ENCODE assay signal across 17 cellular contexts in the genomic region with DNA sequence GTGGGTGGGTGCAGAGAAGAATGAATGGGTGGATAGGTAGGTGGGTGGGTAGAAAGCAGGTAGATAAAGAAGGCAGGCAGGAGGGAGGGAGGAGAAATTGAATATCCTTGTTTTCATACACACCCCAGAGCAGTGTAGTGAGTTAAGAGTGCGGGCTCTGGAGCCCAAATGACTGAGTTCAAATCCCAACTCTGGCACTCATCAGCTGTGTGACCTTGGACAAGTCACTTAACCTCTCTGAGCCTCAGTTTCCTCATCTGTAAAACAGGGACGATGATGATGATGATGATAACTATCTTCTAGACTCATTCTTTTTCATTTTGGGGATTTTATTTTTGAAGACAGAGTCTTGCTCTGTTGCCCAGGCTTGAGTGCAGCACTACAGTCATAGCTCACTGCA. TPM values are rescaled to one million over a fixed set of nuclear protein-coding genes. Genes with fewer than 3 reads are reported as not detected.
"Had no signal": no experiment of that assay in that cellular context is flagged by ENCODE, and none has a peak within 500 bp of the region (broad histone marks: within the 10 kb centered on the region; RNA-seq: fewer than 3 reads in every experiment).

No MANE protein-coding gene starts in this region.

- DNase-seq: activated CD4-positive, alpha-beta T cell treated with anti-CD3 and anti-CD28 coated beads for 48 hours; activated CD8-positive, alpha-beta T cell treated with anti-CD3 and anti-CD28 coated beads, Interleukin-2, amount 10 ng/mL, durations not matched to agents 7 days and 5 days; activated naive CD4-positive, alpha-beta T cell treated with anti-CD3 and anti-CD28 coated beads, Interleukin-2, amount 10 ng/mL, durations not matched to agents 7 days and 5 days; brain microvascular endothelial cell; glutamatergic neuron; left cardiac atrium; lower lobe of right lung; occipital lobe; sigmoid colon; stimulated activated CD4-positive, alpha-beta T cell treated with anti-CD3 and anti-CD28 coated beads, Interleukin-4, amount 100 ng/mL, for 1 hour; stimulated activated CD8-positive, alpha-beta memory T cell treated with anti-CD3 and anti-CD28 coated beads, Interleukin-4, amount 100 ng/mL, for 48 hours; tibial artery; WERI-Rb-1 had no signal

- ATAC-seq: activated CD8-positive, alpha-beta T cell treated with anti-CD3 and anti-CD28 coated beads, Interleukin-2, amount 10 ng/mL, durations not matched to agents 7 days and 5 days; activated T-helper 17 cell treated with anti-CD3 and anti-CD28 coated beads, Interleukin-2, amount 50 U/mL, for 72 hours; esophagus mucosa; left cardiac atrium; lower lobe of right lung had no signal

- H3K9me3 Mint-ChIP-seq: activated T-helper 17 cell treated with anti-CD3 and anti-CD28 coated beads, Interleukin-2, amount 50 U/mL, for 72 hours had no signal

- H3K36me3 ChIP-seq: brain microvascular endothelial cell, lower lobe of right lung, sigmoid colon, tibial artery, vagina, WERI-Rb-1 had no signal

- H3K4me3 ChIP-seq: lower lobe of right lung, sigmoid colon, tibial artery, vagina had no signal

- H3K27me3 ChIP-seq: brain microvascular endothelial cell, vagina had no signal

- H3K36me3 Mint-ChIP-seq: mesothelial cell of epicardium had no signal

- H3K4me3 Mint-ChIP-seq: activated CD8-positive, alpha-beta T cell treated with anti-CD3 and anti-CD28 coated beads, Interleukin-2, amount 10 ng/mL, durations not matched to agents 7 days and 5 days; activated naive CD4-positive, alpha-beta T cell treated with anti-CD3 and anti-CD28 coated beads, Interleukin-2, amount 10 ng/mL, durations not matched to agents 7 days and 5 days; mesothelial cell of epicardium had no signal

- H3K9me3 ChIP-seq: lower lobe of right lung, vagina had no signal

- H3K27ac Mint-ChIP-seq: mesothelial cell of epicardium had no signal

- H3K27me3 Mint-ChIP-seq: activated T-helper 17 cell treated with anti-CD3 and anti-CD28 coated beads, Interleukin-2, amount 50 U/mL, for 72 hours had no signal

- H3K27ac ChIP-seq: lower lobe of right lung, sigmoid colon, tibial artery, vagina, WERI-Rb-1 had no signal

RNA-seq across cellular contexts. Expression of gene IL21R, which starts 2.0 kb away (rescaled TPM):
- total RNA-seq: occipital lobe had no signal
